In the genomic region with DNA sequence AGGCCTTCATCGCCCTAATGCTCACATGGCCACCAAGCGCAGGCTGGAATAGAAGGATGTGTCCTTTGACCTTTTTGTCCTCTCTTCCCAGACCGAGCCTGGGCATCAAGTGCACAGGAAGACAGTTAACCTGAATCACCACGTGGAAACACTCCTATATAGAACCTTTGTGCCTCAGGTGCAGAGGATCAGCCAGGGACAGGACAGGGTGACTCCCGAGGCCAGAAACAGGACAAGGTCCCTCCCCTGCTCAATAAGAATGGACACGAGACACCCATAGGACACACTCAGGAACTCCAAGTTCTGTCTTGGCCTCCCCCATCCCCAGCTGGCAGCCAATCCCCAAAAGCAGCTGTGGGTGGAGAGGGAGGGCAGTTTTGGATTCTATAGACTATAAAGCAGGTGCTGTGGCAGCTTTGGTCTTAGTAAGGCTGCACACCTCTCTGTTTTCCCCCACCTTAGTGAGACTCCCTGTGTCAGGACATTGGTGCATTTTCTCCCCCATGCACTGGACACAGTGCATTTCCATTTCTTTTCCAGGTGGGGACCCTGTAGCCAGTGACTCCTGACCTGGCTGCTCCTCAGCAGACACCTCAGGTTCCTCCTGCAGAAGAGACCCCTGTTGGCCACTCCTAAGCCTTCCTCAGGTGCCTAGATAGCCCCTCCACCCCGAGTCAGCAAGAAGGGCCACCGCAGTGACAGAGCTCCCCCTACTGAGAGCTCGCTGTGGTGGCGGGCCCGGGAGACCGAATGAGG, we compare ENCODE assay signal across 1 cellular context.
TF ChIP-seq lines count a peak whose summit lies in the region.

No MANE protein-coding gene starts in this region.

TF ChIP-seq in HepG2, 621 proteins besides CTCF, POLR2A, EP300 and RAD21 (continued from another document and continues in another):
- no peak for TF ChIP-seq ZNF407 (CRISPR knock-in tag; IDR thresholded peaks at IDR 0.05; ENCODE audit: not compliant biosample characterization)
- TF ChIP-seq ZNF20 (CRISPR knock-in tag; IDR thresholded peaks at IDR 0.05): no peak
- no peak for TF ChIP-seq RFX1 (IDR thresholded peaks at IDR 0.05)
- peak; percentile 98 to 99 for TF ChIP-seq MAFK (conservative IDR thresholded peaks at IDR 0.05 in 1 of 2, IDR thresholded peaks at IDR 0.05 in 1 of 2; ENCODE audit: low read length in 2 of 2)
- TF ChIP-seq TP53 (CRISPR knock-in tag; conservative IDR thresholded peaks at IDR 0.05): no peak
- TF ChIP-seq FOXM1 (CRISPR knock-in tag; IDR thresholded peaks at IDR 0.05): no peak
- 0 out of 2 replicates have a peak, but pooled peaks have one; percentile 36 for TF ChIP-seq ZNF614 (CRISPR knock-in tag; IDR thresholded peaks at IDR 0.05; ENCODE audit: borderline replicate concordance)
- no peak for TF ChIP-seq HMGA1 (CRISPR knock-in tag; conservative IDR thresholded peaks at IDR 0.05)
- no peak for TF ChIP-seq BCLAF1 (IDR thresholded peaks at IDR 0.05)
- 0 out of 2 replicates have a peak, but pooled peaks have one; percentile 43 for TF ChIP-seq ZNF121 (CRISPR knock-in tag; IDR thresholded peaks at IDR 0.05)
- peak; percentile 68; the same call in 1 of the 2 replicates for TF ChIP-seq MEF2D (CRISPR knock-in tag; IDR thresholded peaks at IDR 0.05)
- 0 out of 2 replicates have a peak, but pooled peaks have one; percentile 49 for TF ChIP-seq AHDC1 (CRISPR knock-in tag; IDR thresholded peaks at IDR 0.05; ENCODE audit: borderline replicate concordance)
- TF ChIP-seq KDM3A (CRISPR knock-in tag; IDR thresholded peaks at IDR 0.05; ENCODE audit: low read depth): peak; percentile 94; the same call in 1 of the 2 replicates
- TF ChIP-seq BORCS8-MEF2B (CRISPR knock-in tag; IDR thresholded peaks at IDR 0.05): peak; percentile 29; the same call in 1 of the 2 replicates
- TF ChIP-seq SMYD3 (CRISPR knock-in tag; IDR thresholded peaks at IDR 0.05): no peak
- TF ChIP-seq ZNF263 (CRISPR knock-in tag; IDR thresholded peaks at IDR 0.05): 0 out of 2 replicates have a peak, but pooled peaks have one; percentile 24
- TF ChIP-seq SP5 (CRISPR knock-in tag; IDR thresholded peaks at IDR 0.05; ENCODE audit: borderline replicate concordance, low read depth): no peak
- TF ChIP-seq ZBTB7A (CRISPR knock-in tag; IDR thresholded peaks at IDR 0.05): peak; percentile 32; the same call in 1 of the 2 replicates
- TF ChIP-seq ZNF75D (CRISPR knock-in tag; IDR thresholded peaks at IDR 0.05; ENCODE audit: borderline replicate concordance): no peak
- TF ChIP-seq RNF2 (conservative IDR thresholded peaks at IDR 0.05; ENCODE audit: low read depth): no peak
- TF ChIP-seq GTF2F1 (IDR thresholded peaks at IDR 0.05; ENCODE audit: low read length): no peak
- TF ChIP-seq KDM2A (CRISPR knock-in tag; IDR thresholded peaks at IDR 0.05; ENCODE audit: borderline replicate concordance, low read depth): peak; percentile 88
- TF ChIP-seq ZBTB21 (CRISPR knock-in tag; IDR thresholded peaks at IDR 0.05): no peak
- peak; percentile 84; the same call in 1 of the 2 replicates for TF ChIP-seq ZNF124 (CRISPR knock-in tag; IDR thresholded peaks at IDR 0.05)
- TF ChIP-seq DMTF1 (CRISPR knock-in tag; IDR thresholded peaks at IDR 0.05): no peak
- no peak for TF ChIP-seq U2AF1 (optimal IDR thresholded peaks at IDR 0.05; ENCODE audit: low read depth, low read length)
- TF ChIP-seq ZNF326 (CRISPR knock-in tag; IDR thresholded peaks at IDR 0.05; ENCODE audit: borderline replicate concordance): no peak
- no peak for TF ChIP-seq HINFP (CRISPR knock-in tag; IDR thresholded peaks at IDR 0.05; ENCODE audit: low read depth)
